In the genomic region with DNA sequence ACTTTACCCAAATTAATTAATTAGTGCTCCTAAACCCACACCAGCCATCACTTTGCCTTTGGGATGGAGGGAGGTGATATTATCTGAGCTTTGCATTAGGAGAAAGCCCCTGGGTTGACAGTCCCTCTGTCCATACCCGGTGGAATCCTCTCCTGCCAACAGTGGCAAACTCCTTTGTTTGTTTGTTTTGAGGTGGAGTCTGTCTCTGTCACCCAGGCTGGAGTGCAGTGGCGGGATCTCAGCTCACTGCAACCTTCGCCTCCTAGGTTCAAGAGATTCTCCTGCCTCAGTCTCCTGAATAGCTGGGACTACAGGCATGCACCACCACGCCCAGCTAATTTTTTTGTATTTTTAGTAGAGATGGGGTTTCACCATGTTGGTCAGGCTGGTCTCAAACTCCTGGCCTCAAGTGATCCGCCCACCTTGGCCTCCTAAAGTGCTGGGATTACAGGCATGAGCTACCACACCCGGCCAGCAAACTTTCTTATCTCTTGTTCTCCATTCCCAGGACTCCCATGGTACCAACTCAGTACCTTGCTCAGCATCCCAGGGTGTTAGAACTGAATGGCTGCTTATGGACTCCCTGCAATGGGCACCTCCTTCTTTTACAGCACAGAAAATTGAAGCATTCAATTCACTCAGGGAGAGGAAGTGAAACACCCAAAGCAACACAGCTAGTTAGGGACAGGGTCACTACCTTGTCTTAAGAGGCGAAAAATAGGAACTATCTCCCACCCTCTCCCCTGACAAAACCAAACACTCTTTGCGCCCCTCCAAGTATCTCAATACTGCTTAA, we compare ENCODE assay signal across 8 cellular contexts. TPM values are rescaled to one million over a fixed set of nuclear protein-coding genes. Genes with fewer than 3 reads are reported as not detected.
DNase-seq lines count a peak whose midpoint lies in the region; ATAC-seq, FAIRE-seq and TF ChIP-seq lines count a peak whose summit lies in the region.
"Not testable (repeated sequence)": the region's sequence is repeated elsewhere in the genome, so short reads cannot be mapped to it uniquely, and the experiment has no call there.

No MANE protein-coding gene starts in this region.

- H3K27me3 ChIP-seq in left ventricle myocardium inferior (ENCODE audit: low read depth); parathyroid adenoma (ENCODE audit: control insufficient read depth, insufficient read depth, low read length): not testable (repeated sequence)

- not testable (repeated sequence) for H3K4me2 ChIP-seq in A549; parathyroid adenoma (ENCODE audit: low read length)
- peak overlapping the region; percentile 92 for H3K4me2 ChIP-seq in OCI-LY7 (ENCODE audit: low read length)

- H3K27me3 Mint-ChIP-seq in activated T-helper 17 cell treated with anti-CD3 and anti-CD28 coated beads, Interleukin-2, amount 50 U/mL, for 72 hours, result not testable (repeated sequence)

- not testable (repeated sequence) for FAIRE-seq in A549 (lab: Jason Lieb, UNC)

- H3K36me3 ChIP-seq in OCI-LY7 (ENCODE audit: insufficient read depth, low read length); left ventricle myocardium inferior; parathyroid adenoma (ENCODE audit: control insufficient read depth, insufficient read depth, low read length): not testable (repeated sequence)

- not testable (repeated sequence) for H3K4me3 ChIP-seq in A549; left ventricle myocardium inferior; parathyroid adenoma (ENCODE audit: low read depth, low read length)
- peak overlapping the region; percentile 49 for H3K4me3 ChIP-seq in OCI-LY7 (ENCODE audit: low read depth, low read length, poor library complexity, severe bottlenecking)

- H3K4me1 ChIP-seq in A549, result peaks cover 42% of the 10 kb centered on the region
- H3K4me1 ChIP-seq in OCI-LY7 (ENCODE audit: insufficient read depth, low read length, poor library complexity, severe bottlenecking), result peaks cover 93% of the 10 kb centered on the region
- H3K4me1 ChIP-seq in left ventricle myocardium inferior, result peaks cover 28% of the 10 kb centered on the region
- peaks cover 61% of the 10 kb centered on the region for H3K4me1 ChIP-seq in parathyroid adenoma

- TF ChIP-seq RAD21 in A549 (conservative IDR thresholded peaks at IDR 0.05 in 1 of 2, IDR thresholded peaks at IDR 0.05 in 1 of 2), result not testable (repeated sequence)

- POLR2A ChIA-PET in A549 (lab: Yijun Ruan, JAX), result not testable (repeated sequence)
- POLR2A ChIA-PET in OCI-LY7 (lab: Charles Lee), result interaction anchor here (0.8 to 5.3 kb wide), 13 partner anchors 9 to 160 kb away, joined by 3 to 75 read pairs (median 6); no protein-coding TSS in a partner anchor

- peak overlapping the region; percentile 85 for H3K4me3 Mint-ChIP-seq in activated T-helper 17 cell treated with anti-CD3 and anti-CD28 coated beads, Interleukin-2, amount 50 U/mL, for 72 hours

- peak overlapping the region; percentile 3 to 75; a peak in 4 of 6 replicates for H3K27ac ChIP-seq in A549
- peak overlapping the region; percentile 92 for H3K27ac ChIP-seq in OCI-LY7 (ENCODE audit: low read depth, low read length, poor library complexity, severe bottlenecking)
- H3K27ac ChIP-seq in left ventricle myocardium inferior (replicated peaks), result peak overlapping the region; percentile 45
- H3K27ac ChIP-seq in parathyroid adenoma, result peak overlapping the region; percentile 79

- not testable (repeated sequence) for TF ChIP-seq POLR2A in A549 (IDR thresholded peaks at IDR 0.05; ENCODE audit: low read length)

- not testable (repeated sequence) for H3K79me2 ChIP-seq in OCI-LY7 (ENCODE audit: insufficient read depth, low read depth, low read length); parathyroid adenoma

- 72% methylated on average over 8 of the region's 8 CpGs for WGBS in A549 (ENCODE audit: missing lambda C conversion rate)

- peaks cover 69% of the 10 kb centered on the region for H3K4me1 Mint-ChIP-seq in activated T-helper 17 cell treated with anti-CD3 and anti-CD28 coated beads, Interleukin-2, amount 50 U/mL, for 72 hours

- H3K36me3 Mint-ChIP-seq in activated T-helper 17 cell treated with anti-CD3 and anti-CD28 coated beads, Interleukin-2, amount 50 U/mL, for 72 hours (ENCODE audit: low read depth), result not testable (repeated sequence)

- CTCF ChIA-PET in A549 (lab: Yijun Ruan, JAX), result interaction anchor here (0.6 to 3.0 kb wide), 10 partner anchors 15 to 584 kb away, joined by 3 to 13 read pairs (median 4); no protein-coding TSS in a partner anchor
- CTCF ChIA-PET in OCI-LY7 (lab: Charles Lee; ENCODE audit: unreplicated experiment), result interaction anchor here (0.8 to 2.3 kb wide), 5 partner anchors 9 to 63 kb away, joined by 3 to 10 read pairs (median 3); no protein-coding TSS in a partner anchor

- intact Hi-C loops in OCI-LY7 (cut with micrococcal nuclease; ENCODE audit: unreplicated experiment), result loop anchor here (2.0 kb wide), 1 partner anchor 52 kb away; a partner anchor contains a TSS
- intact Hi-C loops in left ventricle myocardium inferior (cut with micrococcal nuclease), result not testable (repeated sequence)

- H3K27ac Mint-ChIP-seq in activated T-helper 17 cell treated with anti-CD3 and anti-CD28 coated beads, Interleukin-2, amount 50 U/mL, for 72 hours, result peak overlapping the region; percentile 88

- TF ChIP-seq CTCF in A549 (IDR thresholded peaks at IDR 0.05); OCI-LY7 (conservative IDR thresholded peaks at IDR 0.05; ENCODE audit: low read length); left ventricle myocardium inferior (IDR thresholded peaks at IDR 0.05; ENCODE audit: borderline replicate concordance); parathyroid adenoma (IDR thresholded peaks at IDR 0.05): not testable (repeated sequence)

- H2AFZ ChIP-seq in OCI-LY7 (ENCODE audit: low read length) (peak overlapping the region; percentile 59; the same call in 1 of the 2 replicates), parathyroid adenoma (peak overlapping the region; percentile 72)

- not testable (repeated sequence) for H3K9me3 ChIP-seq in A549; OCI-LY7 (ENCODE audit: low read length); left ventricle myocardium inferior (replicated peaks); parathyroid adenoma (ENCODE audit: control insufficient read depth, low read length)

- not testable (repeated sequence) for H4K20me1 ChIP-seq in OCI-LY7 (ENCODE audit: insufficient read depth, low read length)

- not testable (repeated sequence) for ATAC-seq in A549; activated T-helper 17 cell treated with anti-CD3 and anti-CD28 coated beads, Interleukin-2, amount 50 U/mL, for 72 hours (replicated peaks)
- ATAC-seq in GM18870 (IDR thresholded peaks at IDR 0.05; ENCODE audit: unreplicated experiment) (peak; percentile 32), GM21786 (IDR thresholded peaks at IDR 0.05; ENCODE audit: unreplicated experiment) (peak; percentile 31), HG03342 (IDR thresholded peaks at IDR 0.05; ENCODE audit: unreplicated experiment) (peak; percentile 39)

- H3K9ac ChIP-seq in parathyroid adenoma, result not testable (repeated sequence)

- TF ChIP-seq EP300 in A549 (IDR thresholded peaks at IDR 0.05), result not testable (repeated sequence)

- not testable (repeated sequence) for H3K9me3 Mint-ChIP-seq in activated T-helper 17 cell treated with anti-CD3 and anti-CD28 coated beads, Interleukin-2, amount 50 U/mL, for 72 hours

- not testable (repeated sequence) for BruUV-seq in OCI-LY7 (replicated peaks; lab: Mats Ljungman, UMichigan)

- H3K9me2 ChIP-seq in OCI-LY7 (ENCODE audit: insufficient read depth, low read length), result not testable (repeated sequence)

- not testable (repeated sequence) for DNase-seq in A549 (ENCODE audit: low read depth in 1 of 2, low spot score in 1 of 2); left ventricle myocardium inferior
- peak; percentile 86 for DNase-seq in OCI-LY7 (ENCODE audit: low spot score)

RNA-seq across cellular contexts. Expression of a gene that starts 4.5 kb away (rescaled TPM):
- polyA plus RNA-seq in A549 (2011; rRNA removed) (41.9 and 71.4 TPM in 2 replicates), A549 (2017; fragmentation: RNase III; extraction: RNeasy Plus Mini Kit Qiagen cat#74134 plus additional on column Dnase treatment) (35.7 to 49.7 TPM (median 42.7 TPM) in 3 replicates)
- polyA plus RNA-seq in A549 (2012; cell fraction: cytosol; rRNA removed), result 6.5 and 10.0 TPM in 2 replicates
- polyA plus RNA-seq in A549 (2012; cell fraction: nucleus; rRNA removed), result 3.1 and 6.7 TPM in 2 replicates
- 15.0 and 16.3 TPM in 2 replicates for polyA minus RNA-seq in A549 (2011; rRNA and poly(A)+ RNA removed)
- 59.0 and 70.6 TPM in 2 replicates for total RNA-seq in OCI-LY7 (2014; rRNA removed; shearing (Covaris generic))
- total RNA-seq in OCI-LY7 (2022) (116 and 131 TPM in 2 replicates), left ventricle myocardium inferior (86.5 TPM)
- total RNA-seq in activated T-helper 17 cell treated with anti-CD3 and anti-CD28 coated beads, Interleukin-2, amount 50 U/mL, for 72 hours, result 100 to 1,000 TPM in 1 of 2 donors, 10 to 100 TPM in 1; 59.0 to 140 TPM

RNA-seq across cellular contexts. Expression of a gene that starts 51.8 kb away (rescaled TPM):
- polyA plus RNA-seq in A549 (2011; rRNA removed), result 73.5 and 83.4 TPM in 2 replicates
- polyA plus RNA-seq in A549 (2012; cell fraction: cytosol; rRNA removed), result 13.0 and 15.9 TPM in 2 replicates
- polyA plus RNA-seq in A549 (2012; cell fraction: nucleus; rRNA removed), result 6.2 and 10.1 TPM in 2 replicates
- 57.2 to 64.1 TPM (median 59.6 TPM) in 3 replicates for polyA plus RNA-seq in A549 (2017; fragmentation: RNase III; extraction: RNeasy Plus Mini Kit Qiagen cat#74134 plus additional on column Dnase treatment)
- polyA minus RNA-seq in A549 (2011; rRNA and poly(A)+ RNA removed), result 9.9 and 10.8 TPM in 2 replicates
- total RNA-seq in OCI-LY7 (2014; rRNA removed; shearing (Covaris generic)), result 8.9 and 34.4 TPM in 2 replicates
- total RNA-seq in OCI-LY7 (2022), result 32.4 and 34.8 TPM in 2 replicates
- total RNA-seq in activated T-helper 17 cell treated with anti-CD3 and anti-CD28 coated beads, Interleukin-2, amount 50 U/mL, for 72 hours, result 10 to 100 TPM; 24.1 to 40.0 TPM
- 25.1 TPM for total RNA-seq in left ventricle myocardium inferior

RNA-seq across cellular contexts. Expression of a gene that starts 52.2 kb away (rescaled TPM):
- polyA plus RNA-seq in A549 (2011; rRNA removed), result 32.1 and 33.1 TPM in 2 replicates
- polyA plus RNA-seq in A549 (2012; cell fraction: cytosol; rRNA removed), result 5.2 and 6.1 TPM in 2 replicates
- polyA plus RNA-seq in A549 (2012; cell fraction: nucleus; rRNA removed), result 2.2 and 4.8 TPM in 2 replicates
- polyA plus RNA-seq in A549 (2017; fragmentation: RNase III; extraction: RNeasy Plus Mini Kit Qiagen cat#74134 plus additional on column Dnase treatment), result 17.7 to 20.5 TPM (median 20.3 TPM) in 3 replicates
- 19.7 and 20.9 TPM in 2 replicates for polyA minus RNA-seq in A549 (2011; rRNA and poly(A)+ RNA removed)
- 46.7 and 54.1 TPM in 2 replicates for total RNA-seq in OCI-LY7 (2014; rRNA removed; shearing (Covaris generic))
- total RNA-seq in OCI-LY7 (2022), result 92.2 and 109 TPM in 2 replicates
- 10 to 100 TPM; 38.3 to 39.6 TPM for total RNA-seq in activated T-helper 17 cell treated with anti-CD3 and anti-CD28 coated beads, Interleukin-2, amount 50 U/mL, for 72 hours
- 47.9 TPM for total RNA-seq in left ventricle myocardium inferior

Comparison
In these comparisons a context has a peak if more than half of its experiments do, and no peak if none do; other contexts are left out.
1. H3K27ac ChIP-seq: peak in every context shown above with its lines; median percentile 92 in OCI-LY7; 79 in parathyroid adenoma; 45 in left ventricle myocardium inferior; 39 in A549.